ENCODE assay signal across 15 cellular contexts in the genomic region with DNA sequence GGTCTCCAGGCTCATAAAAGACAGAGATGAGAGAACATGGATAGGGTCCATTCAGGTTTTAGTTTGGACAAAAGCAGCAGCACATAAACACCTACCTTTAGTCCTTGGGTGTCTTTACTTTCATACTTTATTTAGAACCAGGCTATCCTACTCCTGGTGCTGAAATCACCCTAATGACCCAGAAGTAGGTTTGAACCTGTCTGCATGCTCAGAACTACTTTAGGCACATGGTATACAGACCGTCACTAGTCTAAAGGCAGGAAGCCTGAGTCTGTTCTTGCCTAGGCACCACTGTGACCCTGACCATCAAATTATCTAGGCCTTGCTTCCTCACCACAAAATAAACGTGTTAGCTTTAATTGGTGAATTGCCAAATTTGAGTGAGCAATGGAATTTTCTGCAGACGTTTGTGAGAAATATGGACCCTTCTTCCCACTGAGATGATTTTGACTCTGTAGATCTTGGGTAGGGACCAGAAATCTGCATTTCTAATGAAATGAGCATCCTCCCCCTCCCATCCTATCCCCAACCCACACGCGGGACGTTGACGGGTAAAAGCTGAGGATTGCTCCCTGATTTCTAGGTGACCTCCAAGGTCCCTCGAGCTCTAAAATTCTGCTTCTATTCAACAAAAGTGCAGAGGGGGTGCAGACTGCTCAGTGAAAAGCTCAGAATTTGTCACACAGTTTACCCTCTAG.
"Had no signal": no experiment of that assay in that cellular context is flagged by ENCODE, and none has a peak within 500 bp of the region (broad histone marks: within the 10 kb centered on the region; RNA-seq: fewer than 3 reads in every experiment).

No MANE protein-coding gene starts in this region.

- H3K36me3 ChIP-seq: cardiac muscle cell had no signal

- H3K9me3 Mint-ChIP-seq: activated CD4-positive, alpha-beta T cell treated with anti-CD3 and anti-CD28 coated beads, Interleukin-2, amount 10 ng/mL, durations not matched to agents 7 days and 5 days; activated T-helper 17 cell treated with anti-CD3 and anti-CD28 coated beads, Interleukin-2, amount 50 U/mL, for 72 hours; memory B cell; naive thymus-derived CD4-positive, alpha-beta T cell; stimulated activated memory B cell treated with anti-CD40 and anti-IgM and Interleukin-4, amounts not matched to agents 10 μg/mL and 1 μg/mL and 100 μg/mL, for 72 hours had no signal

- H3K4me3 Mint-ChIP-seq: activated CD4-positive, alpha-beta T cell treated with anti-CD3 and anti-CD28 coated beads, Interleukin-2, amount 10 ng/mL, durations not matched to agents 7 days and 5 days; activated T-helper 17 cell treated with anti-CD3 and anti-CD28 coated beads, Interleukin-2, amount 50 U/mL, for 72 hours; memory B cell; naive thymus-derived CD4-positive, alpha-beta T cell; stimulated activated memory B cell treated with anti-CD40 and anti-IgM and Interleukin-4, amounts not matched to agents 10 μg/mL and 1 μg/mL and 100 μg/mL, for 72 hours had no signal

- H3K27ac ChIP-seq: cardiac muscle cell, esophagus squamous epithelium, neutrophil had no signal

- H3K4me3 ChIP-seq: cardiac muscle cell, esophagus squamous epithelium, mucosa of descending colon had no signal

- DNase-seq: activated CD4-positive, alpha-beta T cell treated with anti-CD3 and anti-CD28 coated beads, Interleukin-2, amount 10 ng/mL, durations not matched to agents 7 days and 5 days; activated naive CD4-positive, alpha-beta T cell treated with Interleukin-2 at 50 U/mL for 16 hours; aorta; esophagus squamous epithelium; hypothalamus; mucosa of descending colon; naive thymus-derived CD4-positive, alpha-beta T cell; stimulated activated CD4-positive, alpha-beta T cell treated with anti-CD3 and anti-CD28 coated beads, Interleukin-12 subunit alpha, Interleukin-12 subunit beta, amount 100 ng/mL, for 4 hours; stimulated activated CD4-positive, alpha-beta T cell treated with anti-CD3 and anti-CD28 coated beads, Interleukin-2, amount 100 ng/mL, for 24 hours; T-helper 2 cell had no signal

- ATAC-seq: activated T-helper 17 cell treated with anti-CD3 and anti-CD28 coated beads, Interleukin-2, amount 50 U/mL, for 72 hours; mucosa of descending colon; naive thymus-derived CD4-positive, alpha-beta T cell; stimulated activated memory B cell treated with anti-CD40 and anti-IgM and Interleukin-4, amounts not matched to agents 10 μg/mL and 1 μg/mL and 100 μg/mL, for 72 hours had no signal

- H3K9me3 ChIP-seq: esophagus squamous epithelium, mucosa of descending colon, neutrophil had no signal

- H3K4me1 Mint-ChIP-seq: activated CD4-positive, alpha-beta T cell treated with anti-CD3 and anti-CD28 coated beads, Interleukin-2, amount 10 ng/mL, durations not matched to agents 7 days and 5 days; activated T-helper 17 cell treated with anti-CD3 and anti-CD28 coated beads, Interleukin-2, amount 50 U/mL, for 72 hours had no signal

- H3K27me3 Mint-ChIP-seq: activated CD4-positive, alpha-beta T cell treated with anti-CD3 and anti-CD28 coated beads, Interleukin-2, amount 10 ng/mL, durations not matched to agents 7 days and 5 days; activated T-helper 17 cell treated with anti-CD3 and anti-CD28 coated beads, Interleukin-2, amount 50 U/mL, for 72 hours; memory B cell; naive thymus-derived CD4-positive, alpha-beta T cell; stimulated activated memory B cell treated with anti-CD40 and anti-IgM and Interleukin-4, amounts not matched to agents 10 μg/mL and 1 μg/mL and 100 μg/mL, for 72 hours had no signal

- H3K27me3 ChIP-seq: cardiac muscle cell, esophagus squamous epithelium, neutrophil had no signal

- H3K4me1 ChIP-seq: esophagus squamous epithelium had no signal

- H3K27ac Mint-ChIP-seq: activated CD4-positive, alpha-beta T cell treated with anti-CD3 and anti-CD28 coated beads, Interleukin-2, amount 10 ng/mL, durations not matched to agents 7 days and 5 days; activated T-helper 17 cell treated with anti-CD3 and anti-CD28 coated beads, Interleukin-2, amount 50 U/mL, for 72 hours; memory B cell; naive thymus-derived CD4-positive, alpha-beta T cell; stimulated activated memory B cell treated with anti-CD40 and anti-IgM and Interleukin-4, amounts not matched to agents 10 μg/mL and 1 μg/mL and 100 μg/mL, for 72 hours had no signal
